In genomic region chr2:190791347-190791982, GRCh38 we compare ENCODE assay signal across 8 cellular contexts.
DNase-seq lines count a peak whose midpoint lies in the region; ATAC-seq, FAIRE-seq and TF ChIP-seq lines count a peak whose summit lies in the region.

No MANE protein-coding gene starts in this region.

- no TSS peak for BruUV-seq in endothelial cell of umbilical vein (replicated peaks; lab: Mats Ljungman, UMichigan)

- intact Hi-C loops in endothelial cell of umbilical vein (cut with micrococcal nuclease): loop anchor here (1.0 to 5.0 kb wide), 5 partner anchors 8 to 189 kb away; partner anchors contain the start of gene GLS

- TF ChIP-seq RAD21 in SK-N-SH (IDR thresholded peaks at IDR 0.05; ENCODE audit: low read length): no peak

- H3K4me3 ChIP-seq in SK-N-SH (ENCODE audit: low read depth in 2 of 2, low read length in 1 of 2) (no peak overlapping the region), endothelial cell of umbilical vein (replicated peaks in 1 of 3; ENCODE audit: insufficient read depth in 1 of 3, low read depth in 1 of 3, low read length in 3 of 3) (peak overlapping the region in 1 of 3 experiments; percentile 49)

- H3K79me2 ChIP-seq in SK-N-SH (ENCODE audit: insufficient read depth) (no peaks in the 10 kb centered on the region), endothelial cell of umbilical vein (ENCODE audit: control insufficient read depth, insufficient read depth, low read length) (no peaks in the 10 kb centered on the region)

- DNase-seq in H4 (ENCODE audit: low spot score) (peak; percentile 37), SK-N-SH (no peak), endothelial cell of umbilical vein (ENCODE audit: low read depth, low spot score) (peak; percentile 93), occipital lobe (lab: John Stamatoyannopoulos, UW) (peak; percentile 52), NCI-H82 treated with DMSO at 0.1 percent for 48 hours (lab: John Stamatoyannopoulos, UW; ENCODE audit: unreplicated experiment) (no peak), G401 (ENCODE audit: low spot score) (no peak)

- no peaks in the 10 kb centered on the region for H3K9me2 ChIP-seq in SK-N-SH

- H3K27me3 ChIP-seq in SK-N-SH (ENCODE audit: insufficient read depth) (no peaks in the 10 kb centered on the region), endothelial cell of umbilical vein (ENCODE audit: control insufficient read depth in 2 of 2, insufficient read depth in 2 of 2, low read length in 2 of 2) (no peaks in the 10 kb centered on the region)

- dilution Hi-C loops in endothelial cell of umbilical vein (cut with MboI; ENCODE audit: extremely low pct_ligation_motif_present, low sequenced_read_pairs): no loop called here

- in situ Hi-C loops in G401 (cut with HindIII; ENCODE audit: low sequenced_read_pairs): no loop called here

- H3K9ac ChIP-seq in SK-N-SH: no peak overlapping the region
- H3K9ac ChIP-seq in endothelial cell of umbilical vein (replicated peaks; ENCODE audit: extremely low read depth, insufficient read depth, low read length): peak overlapping the region; percentile 41

- H3K4me2 ChIP-seq in SK-N-SH (peak overlapping the region; percentile 8; the same call in 1 of the 2 replicates), endothelial cell of umbilical vein (ENCODE audit: insufficient read depth, low read length) (peak overlapping the region; percentile 87)

- H3K9me3 ChIP-seq in SK-N-SH (no peaks in the 10 kb centered on the region), endothelial cell of umbilical vein (replicated peaks; ENCODE audit: control insufficient read depth, insufficient read depth, low read length) (no peaks in the 10 kb centered on the region)

- H3K27ac ChIP-seq in SK-N-SH (ENCODE audit: low read depth in 2 of 2, low read length in 1 of 2) (peak overlapping the region; percentile 28 to 55; a peak in 3 of 4 replicates), endothelial cell of umbilical vein (ENCODE audit: insufficient read depth, low read depth, low read length) (peak overlapping the region; percentile 92)

- H3F3A ChIP-seq in SK-N-SH (replicated peaks; ENCODE audit: insufficient read depth): peaks cover 8% of the 10 kb centered on the region

- TF ChIP-seq EP300 in SK-N-SH (IDR thresholded peaks at IDR 0.05; ENCODE audit: borderline replicate concordance in 1 of 2, low read depth in 1 of 2, low read length in 1 of 2): no peak

- H4K20me1 ChIP-seq in SK-N-SH (ENCODE audit: insufficient read depth) (no peaks in the 10 kb centered on the region), endothelial cell of umbilical vein (replicated peaks; ENCODE audit: control insufficient read depth, extremely low read depth, insufficient read depth, low read length) (no peaks in the 10 kb centered on the region)

- ATAC-seq in HG03095 (IDR thresholded peaks at IDR 0.05; ENCODE audit: unreplicated experiment) (no peak), HG03460 (IDR thresholded peaks at IDR 0.05; ENCODE audit: unreplicated experiment) (no peak)

- FAIRE-seq in endothelial cell of umbilical vein (lab: Jason Lieb, UNC): peak; percentile 82

- CTCF ChIA-PET in SK-N-SH (lab: Yijun Ruan, JAX): interaction anchor here (6.1 kb wide), 1 partner anchor 9 kb away, joined by 50 read pairs; no protein-coding TSS in a partner anchor
- CTCF ChIA-PET in endothelial cell of umbilical vein (lab: Charles Lee): interaction anchor here (0.9 to 3.5 kb wide), 7 partner anchors 8 to 59 kb away, joined by 3 to 18 read pairs (median 4); no protein-coding TSS in a partner anchor

- no peak for TF ChIP-seq POLR2A in endothelial cell of umbilical vein (IDR thresholded peaks at IDR 0.05; ENCODE audit: low read depth, low read length)

- H3K4me1 ChIP-seq in SK-N-SH (ENCODE audit: control insufficient read depth in 1 of 2, insufficient read depth in 2 of 2, low read depth in 1 of 2, low read length in 1 of 2): peaks cover 14 to 19% of the 10 kb centered on the region in 2 experiments; a peak in 3 of 4 replicates
- peaks cover 45% of the 10 kb centered on the region for H3K4me1 ChIP-seq in endothelial cell of umbilical vein (ENCODE audit: control insufficient read depth, extremely low read depth, insufficient read depth, low read length)

- peak overlapping the region; percentile 68; the same call in 1 of the 2 replicates for H2AFZ ChIP-seq in SK-N-SH (ENCODE audit: low read depth)
- H2AFZ ChIP-seq in endothelial cell of umbilical vein (ENCODE audit: low read depth, low read length): peak overlapping the region; percentile 20

- 62% methylated on average over 7 of the region's 7 CpGs for WGBS in SK-N-SH (ENCODE audit: low lambda C conversion rate)

- no peaks in the 10 kb centered on the region for H3K9me1 ChIP-seq in endothelial cell of umbilical vein (replicated peaks; ENCODE audit: control insufficient read depth, extremely low read depth, insufficient read depth, low read length)

- POLR2A ChIA-PET in SK-N-SH (lab: Yijun Ruan, JAX): no interaction called here
- POLR2A ChIA-PET in endothelial cell of umbilical vein (lab: Charles Lee): interaction anchor here (0.6 kb wide), 1 partner anchor 449 kb away, joined by 3 read pairs; no protein-coding TSS in a partner anchor

- TF ChIP-seq CTCF in SK-N-SH (IDR thresholded peaks at IDR 0.05): no peak
- TF ChIP-seq CTCF in endothelial cell of umbilical vein (IDR thresholded peaks at IDR 0.05; ENCODE audit: extremely low read depth in 1 of 2, insufficient read depth in 1 of 2, low read depth in 1 of 2, low read length in 2 of 2): no peak

- no peaks in the 10 kb centered on the region for H3K36me3 ChIP-seq in SK-N-SH (replicated peaks in 1 of 2; ENCODE audit: control insufficient read depth in 1 of 2, insufficient read depth in 2 of 2, low read length in 1 of 2)
- no peaks in the 10 kb centered on the region for H3K36me3 ChIP-seq in endothelial cell of umbilical vein (ENCODE audit: control insufficient read depth in 2 of 2, extremely low read depth in 1 of 2, insufficient read depth in 2 of 2, low read length in 2 of 2)

TF ChIP-seq in SK-N-SH, 30 proteins besides CTCF, POLR2A, EP300 and RAD21:
- TF ChIP-seq CHD2 (IDR thresholded peaks at IDR 0.05; ENCODE audit: low read length, partially characterized antibody) (no peak), FOSL2 (IDR thresholded peaks at IDR 0.05; ENCODE audit: borderline replicate concordance, low read depth) (peak; percentile 48; the same call in 1 of the 2 replicates)

TF ChIP-seq in endothelial cell of umbilical vein, 7 proteins besides CTCF, POLR2A, EP300 and RAD21:
- peak; percentile 93 for TF ChIP-seq FOS (IDR thresholded peaks at IDR 0.05; ENCODE audit: borderline replicate concordance, insufficient read depth, low read length)
- TF ChIP-seq JUN (IDR thresholded peaks at IDR 0.05; ENCODE audit: borderline replicate concordance, insufficient read depth, insufficient read length, low read depth): peak; percentile 65
- no peak for TF ChIP-seq MYC (IDR thresholded peaks at IDR 0.05; ENCODE audit: low read depth, low read length)
- TF ChIP-seq GATA2 (IDR thresholded peaks at IDR 0.05; ENCODE audit: insufficient read depth, insufficient read length, low read depth, low read length): peak; percentile 10
- TF ChIP-seq POLR2AphosphoS5 (IDR thresholded peaks at IDR 0.05; ENCODE audit: insufficient read depth, low read depth, low read length): no peak
- TF ChIP-seq, protein P1, sequence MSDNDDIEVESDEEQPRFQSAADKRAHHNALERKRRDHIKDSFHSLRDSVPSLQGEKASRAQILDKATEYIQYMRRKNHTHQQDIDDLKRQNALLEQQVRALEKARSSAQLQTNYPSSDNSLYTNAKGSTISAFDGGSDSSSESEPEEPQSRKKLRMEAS (IDR thresholded peaks at IDR 0.05; ENCODE audit: insufficient read depth, insufficient read length): no peak
- TF ChIP-seq EZH2 (IDR thresholded peaks at IDR 0.05; ENCODE audit: borderline replicate concordance, low read depth, low read length, severe bottlenecking): no peak
TF ChIP-seq in endothelial cell of umbilical vein: peak in this region for 3.

Comparison
In these comparisons a context has a peak if more than half of its experiments do, and no peak if none do; other contexts are left out.
1. DNase-seq: peak in H4 (single experiment), endothelial cell of umbilical vein (single experiment) and occipital lobe (single experiment); none in SK-N-SH (single experiment), NCI-H82 treated with DMSO at 0.1 percent for 48 hours (single experiment) and G401 (single experiment).